8 cellular contexts compared by ENCODE assay signal in the genomic region with DNA sequence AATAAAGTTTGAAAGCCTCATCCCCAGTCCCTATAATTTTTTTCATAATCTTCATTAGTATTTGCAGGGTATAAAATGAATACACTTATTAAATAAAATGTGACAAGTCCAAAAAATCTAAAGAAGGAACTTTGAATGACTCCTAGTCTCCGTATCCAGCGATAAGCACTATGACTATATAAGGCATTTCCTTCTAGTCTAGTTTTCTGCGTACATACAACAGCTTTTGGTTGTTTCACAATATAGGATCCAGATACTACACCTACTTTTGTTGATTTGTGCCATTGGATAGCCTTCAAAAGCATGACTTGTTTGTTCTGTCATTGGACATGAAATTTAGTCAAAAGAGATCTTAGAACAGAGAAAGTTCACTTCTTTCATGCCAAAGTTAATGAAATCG.
"Had no signal": no experiment of that assay in that cellular context is flagged by ENCODE, and none has a peak within 500 bp of the region (broad histone marks: within the 10 kb centered on the region; RNA-seq: fewer than 3 reads in every experiment).

No MANE protein-coding gene starts in this region.

- FAIRE-seq: G401.6, GM12878, GM12891, GM12892, GM18507, GM19239 had no signal

- ATAC-seq: GM12878 had no signal

- DNase-seq: GDM1, GF-D8 had no signal

- H3K4me3 ChIP-seq: GM12878 had no signal
